19 cellular contexts compared by ENCODE assay signal in the genomic region with DNA sequence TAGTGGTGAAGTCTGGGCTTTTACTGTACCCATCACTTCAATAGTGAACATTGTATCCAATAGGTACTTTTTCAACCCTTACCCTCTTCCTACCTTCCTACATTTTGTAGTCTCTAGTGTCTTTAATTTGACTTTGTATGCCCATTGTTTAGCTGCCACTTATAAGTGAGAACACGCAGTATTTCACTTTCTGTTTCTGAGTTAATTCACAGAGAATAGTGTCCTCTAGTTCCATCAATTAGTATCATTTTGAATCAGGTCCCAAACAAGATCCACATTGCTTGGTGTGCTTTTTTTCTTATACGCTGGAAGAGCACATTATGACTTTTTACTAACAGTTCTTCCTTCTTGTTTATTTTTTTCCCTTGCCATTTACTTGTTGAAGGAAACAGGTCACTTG.
"Had no signal": no experiment of that assay in that cellular context is flagged by ENCODE, and none has a peak within 500 bp of the region (broad histone marks: within the 10 kb centered on the region; RNA-seq: fewer than 3 reads in every experiment).

No MANE protein-coding gene starts in this region.

- DNase-seq: activated CD4-positive, alpha-beta T cell treated with anti-CD3 and anti-CD28 coated beads, Interleukin-2, amount 50 U/mL, for 4 hours; activated effector memory CD4-positive, alpha-beta T cell treated with Interleukin-2 at 50 U/mL for 16 hours; activated naive CD4-positive, alpha-beta T cell treated with anti-CD3 and anti-CD28 coated beads for 36 hours; activated T-cell treated with anti-CD3 and anti-CD28 coated beads, Interleukin-2, amount 50 U/mL, for 72 hours; amygdala; heart left ventricle; left cardiac atrium; mesenchymal stem cell; mucosa of descending colon; nucleus accumbens; right cardiac atrium; stimulated activated CD4-positive, alpha-beta T cell treated with anti-CD3 and anti-CD28 coated beads, Interleukin-4, amount 100 ng/mL, for 24 hours; stimulated activated naive CD8-positive, alpha-beta T cell treated with anti-CD3 and anti-CD28 coated beads, Interleukin-15, Interleukin-2, amounts not matched to agents 100 U/mL and 50 U/mL, for 24 hours; T1000; thyroid gland had no signal

- ATAC-seq: activated T-cell treated with anti-CD3 and anti-CD28 coated beads, Interleukin-2, amount 50 U/mL, for 72 hours; gastroesophageal sphincter; left cardiac atrium; mucosa of descending colon; right cardiac atrium; stimulated activated naive CD8-positive, alpha-beta T cell treated with anti-CD3 and anti-CD28 coated beads, Interleukin-15, Interleukin-2, amounts not matched to agents 100 U/mL and 50 U/mL, for 24 hours; WTC11 had no signal

- H3K27ac ChIP-seq: epithelial cell of prostate, gastroesophageal sphincter, parathyroid adenoma, thyroid gland had no signal
